26 cellular contexts compared by ENCODE assay signal in genomic region chr5:180241600-180241999, GRCh38.
"Had no signal": no experiment of that assay in that cellular context is flagged by ENCODE, and none has a peak within 500 bp of the region (broad histone marks: within the 10 kb centered on the region; RNA-seq: fewer than 3 reads in every experiment).

No MANE protein-coding gene starts in this region.

- H3K27ac ChIP-seq: heart right ventricle, hepatocyte, lower lobe of right lung, ovary, right atrium auricular region, skin epidermis, stomach, testis, thyroid gland, upper lobe of right lung had no signal

- DNase-seq: heart right ventricle; kidney glomerular epithelial cell; left cardiac atrium; left ventricle myocardium superior; lower lobe of right lung; mammary epithelial cell; mesenchymal stem cell; naive thymus-derived CD4-positive, alpha-beta T cell; ovary; stimulated activated CD4-positive, alpha-beta T cell treated with anti-CD3 and anti-CD28 coated beads, Interleukin-12 subunit alpha, Interleukin-12 subunit beta, amount 100 ng/mL, for 4 hours; stimulated activated CD4-positive, alpha-beta T cell treated with anti-CD3 and anti-CD28 coated beads, Interleukin-15, amount 100 ng/mL, for 24 hours; stimulated activated CD4-positive, alpha-beta T cell treated with anti-CD3 and anti-CD28 coated beads, Interleukin-2, amount 100 ng/mL, for 24 hours; stimulated activated CD4-positive, alpha-beta T cell treated with anti-CD3 and anti-CD28 coated beads, Interleukin-4, amount 100 ng/mL, for 1 hour; stimulated activated naive B cell treated with anti-CD40 and anti-IgM and Interleukin-4, amounts not matched to agents 10 μg/mL and 1 μg/mL and 100 μg/mL, for 72 hours; stimulated activated naive CD8-positive, alpha-beta T cell treated with anti-CD3 and anti-CD28 coated beads, Interleukin-15, Interleukin-2, amounts not matched to agents 100 U/mL and 50 U/mL, for 24 hours; stomach; testis; thyroid gland; trophoblast cell; upper lobe of right lung had no signal

- ATAC-seq: heart right ventricle; left cardiac atrium; left lobe of liver; left ventricle myocardium superior; lower lobe of right lung; naive thymus-derived CD4-positive, alpha-beta T cell; natural killer cell treated with Interleukin-12 subunit alpha and Interleukin-12 subunit beta and Interleukin-15 and Interleukin-18, amount 100 ng/mL, for 72 hours; sciatic nerve; stimulated activated naive B cell treated with anti-CD40 and anti-IgM and Interleukin-4, amounts not matched to agents 10 μg/mL and 1 μg/mL and 100 μg/mL, for 72 hours; stimulated activated naive CD8-positive, alpha-beta T cell treated with anti-CD3 and anti-CD28 coated beads, Interleukin-15, Interleukin-2, amounts not matched to agents 100 U/mL and 50 U/mL, for 24 hours; upper lobe of right lung had no signal
